In genomic region chr4:73109493-73109892, GRCh38 we compare ENCODE assay signal across 29 cellular contexts.
"Had no signal": no experiment of that assay in that cellular context is flagged by ENCODE, and none has a peak within 500 bp of the region (broad histone marks: within the 10 kb centered on the region; RNA-seq: fewer than 3 reads in every experiment).

No MANE protein-coding gene starts in this region.

- H3K4me3 ChIP-seq: left lung, lung, neural progenitor cell, right atrium auricular region, skin epidermis, stomach, testis, thyroid gland, transverse colon, upper lobe of left lung, vagina had no signal

- H3K27ac ChIP-seq: left lung, neural progenitor cell, neutrophil, parathyroid adenoma, right atrium auricular region, skin epidermis, stomach, testis, thyroid gland, transverse colon, upper lobe of left lung, vagina had no signal

- H3K4me2 ChIP-seq: neural progenitor cell had no signal

- H3K9ac ChIP-seq: neural progenitor cell, parathyroid adenoma had no signal

- H2AFZ ChIP-seq: neural progenitor cell, parathyroid adenoma had no signal

- DNase-seq: hypothalamus; immature natural killer cell; kidney; left colon; left lung; mesendoderm; naive B cell; natural killer cell; nephron progenitor cell; occipital lobe; stimulated activated CD4-positive, alpha-beta T cell treated with anti-CD3 and anti-CD28 coated beads, Interleukin-12 subunit alpha, Interleukin-12 subunit beta, amount 100 ng/mL, for 4 hours; stimulated activated CD4-positive, alpha-beta T cell treated with anti-CD3 and anti-CD28 coated beads, Interleukin-15, amount 100 ng/mL, for 24 hours; stimulated activated CD4-positive, alpha-beta T cell treated with anti-CD3 and anti-CD28 coated beads, Interleukin-2, amount 100 ng/mL, for 24 hours; stimulated activated CD4-positive, alpha-beta T cell treated with anti-CD3 and anti-CD28 coated beads, Interleukin-4, amount 100 ng/mL, for 1 hour; stimulated activated naive B cell treated with anti-CD40 and anti-IgM and Interleukin-4, amounts not matched to agents 10 μg/mL and 1 μg/mL and 100 μg/mL, for 72 hours; stimulated activated naive CD8-positive, alpha-beta T cell treated with anti-CD3 and anti-CD28 coated beads, Interleukin-15, Interleukin-2, amounts not matched to agents 100 U/mL and 50 U/mL, for 24 hours; stomach; testis; thyroid gland; transverse colon; upper lobe of left lung had no signal

- H3K4me1 ChIP-seq: left lung, neural progenitor cell, parathyroid adenoma, right atrium auricular region, stomach, testis, thyroid gland, transverse colon, upper lobe of left lung, vagina had no signal

- H3K27me3 ChIP-seq: left lung, neural progenitor cell, neutrophil, right atrium auricular region, stomach, testis, thyroid gland, transverse colon, upper lobe of left lung, vagina had no signal

- H3K9me3 ChIP-seq: left lung, neutrophil, right atrium auricular region, stomach, testis, thyroid gland, transverse colon, upper lobe of left lung, vagina had no signal

- ATAC-seq: left colon; left lung; natural killer cell; sciatic nerve; stimulated activated naive B cell treated with anti-CD40 and anti-IgM and Interleukin-4, amounts not matched to agents 10 μg/mL and 1 μg/mL and 100 μg/mL, for 72 hours; stimulated activated naive CD8-positive, alpha-beta T cell treated with anti-CD3 and anti-CD28 coated beads, Interleukin-15, Interleukin-2, amounts not matched to agents 100 U/mL and 50 U/mL, for 24 hours had no signal

- H3K79me2 ChIP-seq: parathyroid adenoma had no signal
